Comparison of ENCODE assay signal across 8 cellular contexts in the genomic region with DNA sequence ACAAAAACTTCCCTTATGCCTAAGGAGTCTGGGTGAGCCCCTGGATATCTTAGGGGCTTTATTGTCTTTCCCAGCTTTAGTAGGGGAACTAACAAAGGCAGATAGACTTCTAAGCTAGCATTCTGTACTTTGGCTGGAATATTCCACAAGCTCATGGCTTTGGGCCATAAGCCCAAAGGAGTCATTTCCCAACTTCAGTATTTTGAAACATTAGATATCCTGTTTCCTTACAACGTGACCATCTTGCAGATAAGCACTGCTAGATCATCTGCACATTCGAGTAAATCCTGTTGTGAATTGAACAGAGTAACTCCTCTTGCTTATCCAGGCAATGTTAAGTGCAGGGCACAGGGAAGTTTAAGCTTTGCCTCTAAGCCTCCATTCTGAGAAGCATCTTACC.
DNase-seq lines count a peak whose midpoint lies in the region; ATAC-seq, FAIRE-seq and TF ChIP-seq lines count a peak whose summit lies in the region.
"Had no signal": no experiment of that assay in that cellular context is flagged by ENCODE, and none has a peak within 500 bp of the region (broad histone marks: within the 10 kb centered on the region; RNA-seq: fewer than 3 reads in every experiment).

No MANE protein-coding gene starts in this region.

- peaks cover 87% of the 10 kb centered on the region for H3K4me1 ChIP-seq in lower lobe of right lung
- peaks cover 0 to 82% (median 41%) of the 10 kb centered on the region in 4 donors for H3K4me1 ChIP-seq in tibial nerve

- peak; percentile 48 to 70 for DNase-seq in Kasumi-1 (lab: John Stamatoyannopoulos, UW)
- DNase-seq in dorsolateral prefrontal cortex: no peak
- no peak for DNase-seq in lower lobe of right lung
- DNase-seq in tibial nerve (ENCODE audit: low spot score in 2 of 2): peak in 1 of 2 donors; percentile 79
- DNase-seq in iPS-NIHi11 (ENCODE audit: low spot score): no peak
- no peak for DNase-seq in activated CD4-positive, alpha-beta T cell treated with anti-CD3 and anti-CD28 coated beads, Interleukin-2, amount 50 U/mL, for 4 hours
- DNase-seq in GM19239 (ENCODE audit: insufficient read length, low spot score): no peak
- DNase-seq: stimulated activated CD8-positive, alpha-beta memory T cell treated with anti-CD3 and anti-CD28 coated beads, Interleukin-4, amount 100 ng/mL, for 48 hours had no signal

- TF ChIP-seq CTCF in dorsolateral prefrontal cortex (IDR thresholded peaks at IDR 0.05 in 54 of 56, conservative IDR thresholded peaks at IDR 0.05 in 2 of 56; ENCODE audit: low read depth in 1 of 56, partially characterized antibody in 56 of 56) (no peak), lower lobe of right lung (IDR thresholded peaks at IDR 0.05) (no peak), tibial nerve (IDR thresholded peaks at IDR 0.05) (no peak)

- no peak for TF ChIP-seq POLR2A in tibial nerve (IDR thresholded peaks at IDR 0.05)

- H3K36me3 ChIP-seq in lower lobe of right lung: peaks cover 20% of the 10 kb centered on the region
- H3K36me3 ChIP-seq in tibial nerve: peaks cover 0 to 20% (median 5%) of the 10 kb centered on the region in 3 donors

- FAIRE-seq in GM19239 (lab: Jason Lieb, UNC): no peak

- WGBS in tibial nerve, 2 donors: 23 to 32% methylated on average over 2 of the region's 2 CpGs

- ATAC-seq in lower lobe of right lung: peak; percentile 39 to 49

- TF ChIP-seq EP300 in tibial nerve (IDR thresholded peaks at IDR 0.05): peak; percentile 86 to 93

- intact Hi-C loops in dorsolateral prefrontal cortex (cut with DNase I) (loop anchor here in 1 of 2 donors (5.0 kb wide), 1 partner anchor 72 kb away; a partner anchor contains a TSS), lower lobe of right lung (cut with DNase I) (no loop called here)

- H3K4me3 ChIP-seq in dorsolateral prefrontal cortex: no peak overlapping the region
- no peak overlapping the region for H3K4me3 ChIP-seq in lower lobe of right lung
- H3K4me3 ChIP-seq in tibial nerve: no peak overlapping the region

- no peaks in the 10 kb centered on the region for H3K9me3 ChIP-seq in lower lobe of right lung
- H3K9me3 ChIP-seq in tibial nerve: no peaks in the 10 kb centered on the region

- H3K27me3 ChIP-seq in dorsolateral prefrontal cortex (no peaks in the 10 kb centered on the region), lower lobe of right lung (ENCODE audit: low read depth) (no peaks in the 10 kb centered on the region), tibial nerve (no peaks in the 10 kb centered on the region)

- H3K27ac ChIP-seq in dorsolateral prefrontal cortex (peak overlapping the region in 43 of 59 donors; percentile 7 to 85 (median 58)), lower lobe of right lung (peak overlapping the region; percentile 74), tibial nerve (peak overlapping the region in 2 of 4 donors; percentile 84 to 87)

Comparison
In these comparisons a context has a peak if more than half of its experiments do, and no peak if none do; other contexts are left out.
1. DNase-seq: peak in Kasumi-1 (2 of 2); none in dorsolateral prefrontal cortex (0 of 10), lower lobe of right lung (single experiment), iPS-NIHi11 (single experiment), activated CD4-positive, alpha-beta T cell treated with anti-CD3 and anti-CD28 coated beads, Interleukin-2, amount 50 U/mL, for 4 hours (0 of 2) and GM19239 (single experiment).